Comparison of ENCODE assay signal across 26 cellular contexts in genomic region chr7:110759069-110759468, GRCh38.
"Had no signal": no experiment of that assay in that cellular context is flagged by ENCODE, and none has a peak within 500 bp of the region (broad histone marks: within the 10 kb centered on the region; RNA-seq: fewer than 3 reads in every experiment).

No MANE protein-coding gene starts in this region.

- DNase-seq: activated CD4-positive, alpha-beta T cell treated with anti-CD3 and anti-CD28 coated beads, Interleukin-2, amount 50 U/mL, for 1 hour; activated CD4-positive, CD25-positive, alpha-beta regulatory T cell treated with anti-CD3 and anti-CD28 coated beads, Interleukin-2, amount 50 U/mL, for 72 hours; activated CD8-positive, alpha-beta memory T cell treated with anti-CD3 and anti-CD28 coated beads, Interleukin-2, amount 50 U/mL, for 48 hours; activated effector memory CD4-positive, alpha-beta T cell treated with Interleukin-2 at 50 U/mL for 16 hours; activated naive CD4-positive, alpha-beta T cell treated with anti-CD3 and anti-CD28 coated beads, Interleukin-2, amount 10 ng/mL, durations not matched to agents 7 days and 5 days; activated naive CD8-positive, alpha-beta T cell treated with anti-CD3 and anti-CD28 coated beads, Interleukin-2, amount 50 U/mL, for 24 hours; activated T-cell treated with anti-CD3 and anti-CD28 coated beads, Interleukin-2, amount 50 U/mL, for 48 hours; anterior cingulate cortex; brain microvascular endothelial cell; colonic mucosa; gastrocnemius medialis; head of caudate nucleus; kidney; left ventricle myocardium inferior; mucosa of descending colon; naive thymus-derived CD4-positive, alpha-beta T cell; ovary; stimulated activated CD4-positive, alpha-beta T cell treated with anti-CD3 and anti-CD28 coated beads, Interleukin-4, amount 100 ng/mL, for 24 hours; T1000; testis; upper lobe of left lung had no signal

- H3K27ac ChIP-seq: brain microvascular endothelial cell, colonic mucosa, gastrocnemius medialis, left ventricle myocardium inferior, ovary, testis, upper lobe of left lung had no signal

- H3K27ac Mint-ChIP-seq: activated naive CD4-positive, alpha-beta T cell treated with anti-CD3 and anti-CD28 coated beads, Interleukin-2, amount 10 ng/mL, durations not matched to agents 7 days and 5 days; activated naive CD8-positive, alpha-beta T cell treated with anti-CD3 and anti-CD28 coated beads, Interleukin-2, amount 50 U/mL, for 24 hours; memory B cell; naive thymus-derived CD4-positive, alpha-beta T cell; stimulated activated effector memory CD8-positive, alpha-beta T cell treated with anti-CD3 and anti-CD28 coated beads, Interleukin-12 subunit alpha, Interleukin-12 subunit beta, amount 100 ng/mL, for 72 hours had no signal

- H3K4me1 Mint-ChIP-seq: activated naive CD4-positive, alpha-beta T cell treated with anti-CD3 and anti-CD28 coated beads, Interleukin-2, amount 10 ng/mL, durations not matched to agents 7 days and 5 days; activated naive CD8-positive, alpha-beta T cell treated with anti-CD3 and anti-CD28 coated beads, Interleukin-2, amount 50 U/mL, for 24 hours; central memory CD8-positive, alpha-beta T cell; memory B cell; naive thymus-derived CD4-positive, alpha-beta T cell; stimulated activated effector memory CD8-positive, alpha-beta T cell treated with anti-CD3 and anti-CD28 coated beads, Interleukin-12 subunit alpha, Interleukin-12 subunit beta, amount 100 ng/mL, for 72 hours had no signal

- H3K27me3 ChIP-seq: brain microvascular endothelial cell, colonic mucosa, gastrocnemius medialis, ovary, testis, upper lobe of left lung had no signal

- H3K36me3 Mint-ChIP-seq: activated naive CD4-positive, alpha-beta T cell treated with anti-CD3 and anti-CD28 coated beads, Interleukin-2, amount 10 ng/mL, durations not matched to agents 7 days and 5 days; memory B cell; naive thymus-derived CD4-positive, alpha-beta T cell; stimulated activated effector memory CD8-positive, alpha-beta T cell treated with anti-CD3 and anti-CD28 coated beads, Interleukin-12 subunit alpha, Interleukin-12 subunit beta, amount 100 ng/mL, for 72 hours had no signal

- H3K4me1 ChIP-seq: colonic mucosa, gastrocnemius medialis, testis, upper lobe of left lung had no signal

- H3K4me3 Mint-ChIP-seq: activated naive CD4-positive, alpha-beta T cell treated with anti-CD3 and anti-CD28 coated beads, Interleukin-2, amount 10 ng/mL, durations not matched to agents 7 days and 5 days; activated naive CD8-positive, alpha-beta T cell treated with anti-CD3 and anti-CD28 coated beads, Interleukin-2, amount 50 U/mL, for 24 hours; central memory CD8-positive, alpha-beta T cell; memory B cell; naive thymus-derived CD4-positive, alpha-beta T cell; stimulated activated effector memory CD8-positive, alpha-beta T cell treated with anti-CD3 and anti-CD28 coated beads, Interleukin-12 subunit alpha, Interleukin-12 subunit beta, amount 100 ng/mL, for 72 hours had no signal

- FAIRE-seq: endometrium, kidney had no signal

- H3K4me3 ChIP-seq: colonic mucosa, gastrocnemius medialis, left ventricle myocardium inferior, mucosa of descending colon, ovary, testis, upper lobe of left lung had no signal

- H3K9me3 Mint-ChIP-seq: activated naive CD4-positive, alpha-beta T cell treated with anti-CD3 and anti-CD28 coated beads, Interleukin-2, amount 10 ng/mL, durations not matched to agents 7 days and 5 days; activated naive CD8-positive, alpha-beta T cell treated with anti-CD3 and anti-CD28 coated beads, Interleukin-2, amount 50 U/mL, for 24 hours; central memory CD8-positive, alpha-beta T cell; memory B cell; stimulated activated effector memory CD8-positive, alpha-beta T cell treated with anti-CD3 and anti-CD28 coated beads, Interleukin-12 subunit alpha, Interleukin-12 subunit beta, amount 100 ng/mL, for 72 hours had no signal

- H3K9me3 ChIP-seq: colonic mucosa, gastrocnemius medialis, left ventricle myocardium inferior, mucosa of descending colon, ovary, testis, upper lobe of left lung had no signal

- ATAC-seq: activated naive CD8-positive, alpha-beta T cell treated with anti-CD3 and anti-CD28 coated beads, Interleukin-2, amount 50 U/mL, for 24 hours; gastrocnemius medialis; mucosa of descending colon; naive thymus-derived CD4-positive, alpha-beta T cell; sciatic nerve; stimulated activated effector memory CD8-positive, alpha-beta T cell treated with anti-CD3 and anti-CD28 coated beads, Interleukin-12 subunit alpha, Interleukin-12 subunit beta, amount 100 ng/mL, for 72 hours had no signal

- H3K36me3 ChIP-seq: brain microvascular endothelial cell, colonic mucosa, gastrocnemius medialis, left ventricle myocardium inferior, ovary, upper lobe of left lung had no signal

- H3K27me3 Mint-ChIP-seq: activated naive CD4-positive, alpha-beta T cell treated with anti-CD3 and anti-CD28 coated beads, Interleukin-2, amount 10 ng/mL, durations not matched to agents 7 days and 5 days; activated naive CD8-positive, alpha-beta T cell treated with anti-CD3 and anti-CD28 coated beads, Interleukin-2, amount 50 U/mL, for 24 hours; central memory CD8-positive, alpha-beta T cell; memory B cell had no signal
